Comparison of ENCODE assay signal across 8 cellular contexts in genomic region chr3:41202075-41202833, GRCh38. TPM values are rescaled to one million over a fixed set of nuclear protein-coding genes. Genes with fewer than 3 reads are reported as not detected.
DNase-seq lines count a peak whose midpoint lies in the region; ATAC-seq and TF ChIP-seq lines count a peak whose summit lies in the region.
"Had no signal": no experiment of that assay in that cellular context is flagged by ENCODE, and none has a peak within 500 bp of the region (broad histone marks: within the 10 kb centered on the region; RNA-seq: fewer than 3 reads in every experiment).

No MANE protein-coding gene starts in this region.

- RAD21 ChIA-PET in HCT116 (lab: Charles Lee; ENCODE audit: low non-redundant PET in 1 of 2, low total read pairs in 2 of 2, uncharacterized antibody in 2 of 2, unreplicated experiment in 2 of 2) = no interaction called here

- H3K27me3 ChIP-seq in HCT116 (ENCODE audit: insufficient read depth, low read length) (no peaks in the 10 kb centered on the region), foreskin keratinocyte (no peaks in the 10 kb centered on the region), spleen (replicated peaks in 1 of 7) (no peaks in the 10 kb centered on the region), sigmoid colon (no peaks in the 10 kb centered on the region)

- ATAC-seq in HCT116 (no peak), WTC11 (no peak), foreskin keratinocyte (no peak), GM18520 (IDR thresholded peaks at IDR 0.05; ENCODE audit: unreplicated experiment) (no peak)

- peaks cover 20 to 32% of the 10 kb centered on the region in 2 experiments for H3K4me1 ChIP-seq in HCT116 (ENCODE audit: control insufficient read depth in 1 of 2, insufficient read depth in 2 of 2, low read length in 2 of 2)
- H3K4me1 ChIP-seq in foreskin keratinocyte = peaks cover 24% of the 10 kb centered on the region
- H3K4me1 ChIP-seq in spleen = peaks cover 49 to 82% (median 75%) of the 10 kb centered on the region in 6 donors
- H3K4me1 ChIP-seq in sigmoid colon = peaks cover 2 to 74% (median 57%) of the 10 kb centered on the region in 4 donors

- TF ChIP-seq CTCF in HCT116 (IDR thresholded peaks at IDR 0.05 in 2 of 3, conservative IDR thresholded peaks at IDR 0.05 in 1 of 3; ENCODE audit: borderline replicate concordance in 1 of 3, insufficient read depth in 1 of 3, low read depth in 2 of 3, low read length in 2 of 3) (no peak), WTC11 (IDR thresholded peaks at IDR 0.05) (no peak), foreskin keratinocyte (conservative IDR thresholded peaks at IDR 0.05) (no peak), spleen (IDR thresholded peaks at IDR 0.05 in 8 of 11, conservative IDR thresholded peaks at IDR 0.05 in 3 of 11) (no peak), sigmoid colon (IDR thresholded peaks at IDR 0.05) (no peak)

- H3K27me3 Mint-ChIP-seq in WTC11 (ENCODE audit: low read depth) = no peaks in the 10 kb centered on the region

- peaks cover 56% of the 10 kb centered on the region for H4K20me1 ChIP-seq in HCT116 (ENCODE audit: insufficient read depth)

- H3K36me3 Mint-ChIP-seq in WTC11 = no peaks in the 10 kb centered on the region

- BruUV-seq in HCT116 (replicated peaks; lab: Mats Ljungman, UMichigan) = no TSS peak

- TF ChIP-seq POLR2A in HCT116 (IDR thresholded peaks at IDR 0.05; ENCODE audit: borderline replicate concordance, extremely low read depth, insufficient read depth, insufficient read length) = no peak
- TF ChIP-seq POLR2A in spleen (IDR thresholded peaks at IDR 0.05) = no peak
- no peak for TF ChIP-seq POLR2A in sigmoid colon (IDR thresholded peaks at IDR 0.05)

- H2AFZ ChIP-seq in HCT116 (ENCODE audit: low read depth, low read length, poor library complexity, severe bottlenecking) = no peak overlapping the region

- H3K9ac ChIP-seq in HCT116 (ENCODE audit: low read length) = no peak overlapping the region

- TF ChIP-seq RAD21 in HCT116 (IDR thresholded peaks at IDR 0.05; ENCODE audit: low read depth) = no peak

- peak overlapping the region; percentile 6; the same call in 1 of the 2 replicates for H3K4me2 ChIP-seq in HCT116 (ENCODE audit: low read length)

- WGBS in spleen, 5 donors = 36 to 51% (median 40%) methylated on average over 5 of the region's 5 CpGs
- 6 to 34% methylated on average over 5 of the region's 5 CpGs for WGBS in sigmoid colon, 2 donors

- TF ChIP-seq EP300 in sigmoid colon (IDR thresholded peaks at IDR 0.05) = no peak

- H3K27ac ChIP-seq in HCT116 (ENCODE audit: low read depth, low read length) (no peak overlapping the region), foreskin keratinocyte (peak overlapping the region; percentile 19), spleen (peak overlapping the region in 4 of 8 donors; percentile 4 to 97 (median 34)), sigmoid colon (peak overlapping the region in 2 of 4 donors; percentile 97 to 99)

- no peak overlapping the region for H3K4me3 ChIP-seq in HCT116 (replicated peaks in 1 of 2; ENCODE audit: low read depth in 1 of 2, low read length in 2 of 2)
- peak overlapping the region in 7 of 8 donors; percentile 8 to 90 (median 81) for H3K4me3 ChIP-seq in spleen
- peak overlapping the region in 2 of 4 donors; percentile 89 to 92 for H3K4me3 ChIP-seq in sigmoid colon

- peak overlapping the region; percentile 84 for H3K4me3 Mint-ChIP-seq in WTC11

- H3K36me3 ChIP-seq in HCT116 (ENCODE audit: control insufficient read depth in 1 of 2, insufficient read depth in 2 of 2, low read length in 2 of 2) = no peaks in the 10 kb centered on the region
- H3K36me3 ChIP-seq in spleen = no peaks in the 10 kb centered on the region
- H3K36me3 ChIP-seq in sigmoid colon = no peaks in the 10 kb centered on the region

- H3K4me1 Mint-ChIP-seq in WTC11 = peaks cover 67% of the 10 kb centered on the region

- H3K9me3 ChIP-seq in HCT116 (ENCODE audit: control insufficient read depth in 1 of 2, insufficient read depth in 1 of 2, low read depth in 1 of 2, low read length in 2 of 2) (no peaks in the 10 kb centered on the region), spleen (no peaks in the 10 kb centered on the region), sigmoid colon (no peaks in the 10 kb centered on the region)

- POLR2A ChIA-PET in HCT116 (lab: Charles Lee) (interaction anchor here (2.0 kb wide), 1 partner anchor 12 kb away, joined by 6 read pairs; no protein-coding TSS in a partner anchor), WTC11 (lab: Charles Lee) (interaction anchor here (0.7 kb wide), 2 partner anchors 30 to 31 kb away, joined by 3 to 7 read pairs; no protein-coding TSS in a partner anchor)

- H3K9me3 Mint-ChIP-seq in WTC11 = no peaks in the 10 kb centered on the region

- no peaks in the 10 kb centered on the region for H3K9me2 ChIP-seq in HCT116 (ENCODE audit: insufficient read depth)

- H3K27ac Mint-ChIP-seq in WTC11 = peak overlapping the region; percentile 76

- intact Hi-C loops in HCT116 (cut with micrococcal nuclease) = loop anchor here (5.0 to 10.0 kb wide), 2 partner anchors 620 to 877 kb away; no protein-coding TSS in a partner anchor
- intact Hi-C loops in spleen (cut with DNase I; ENCODE audit: low total_unique reads) = loop anchor here (10.0 kb wide), 1 partner anchor 617 kb away; no protein-coding TSS in a partner anchor
- intact Hi-C loops in sigmoid colon (cut with DNase I) = loop anchor here (5.0 kb wide), 1 partner anchor 620 kb away; no protein-coding TSS in a partner anchor

- peaks cover 78% of the 10 kb centered on the region for H3K79me2 ChIP-seq in HCT116 (ENCODE audit: insufficient read depth, low read length)

- CTCF ChIA-PET in HCT116 (lab: Charles Lee) = no interaction called here
- CTCF ChIA-PET in WTC11 (lab: Charles Lee) = interaction anchor here (0.5 to 0.7 kb wide), 6 partner anchors 13 to 880 kb away, joined by 3 to 4 read pairs (median 3); no protein-coding TSS in a partner anchor

- DNase-seq in HCT116 (ENCODE audit: low read depth, low spot score) (no peak), WTC11 (ENCODE audit: low spot score) (no peak), foreskin keratinocyte (no peak), spleen (no peak), cerebellar nuclear complex (lab: John Stamatoyannopoulos, UW) (no peak), sigmoid colon (no peak)
- DNase-seq: NCI-H1930 had no signal

TF ChIP-seq in HCT116, 20 proteins besides CTCF, POLR2A, EP300 and RAD21 (continues in another document):
- no peak for TF ChIP-seq REST (IDR thresholded peaks at IDR 0.05; ENCODE audit: low read depth)

TF ChIP-seq in WTC11, 78 proteins besides CTCF, POLR2A, EP300 and RAD21:
- TF ChIP-seq SOX15 (CRISPR knock-in tag; IDR thresholded peaks at IDR 0.05) (no peak), AR (CRISPR knock-in tag; IDR thresholded peaks at IDR 0.05) (no peak), FOXK1 (CRISPR knock-in tag; IDR thresholded peaks at IDR 0.05) (no peak), ELF4 (CRISPR knock-in tag; IDR thresholded peaks at IDR 0.05; ENCODE audit: low read depth) (no peak)

RNA-seq across cellular contexts. Expression of gene CTNNB1, which starts 2.9 kb away (rescaled TPM):
- total RNA-seq in HCT116 (2021; ENCODE audit: unreplicated experiment) (265 TPM), WTC11 (2021) (387 to 436 TPM (median 432 TPM) in 3 replicates), foreskin keratinocyte (438 and 461 TPM in 2 replicates), spleen (100 to 1,000 TPM; 226 to 347 (median 270) TPM), sigmoid colon (100 to 1,000 TPM; 362 to 495 (median 404) TPM)
- 234 and 247 TPM in 2 replicates for polyA plus RNA-seq in HCT116 (2012)
- polyA plus RNA-seq in foreskin keratinocyte (135 and 150 TPM in 2 replicates), spleen (10 to 100 TPM; 48.6 to 100.0 (median 56.4) TPM), sigmoid colon (100 to 1,000 TPM; 189 to 585 (median 255) TPM)

Comparison
In these comparisons a context has a peak if more than half of its experiments do, and no peak if none do; other contexts are left out.
1. H3K4me3 ChIP-seq: peak in spleen (7 of 8); none in HCT116 (0 of 2).